Comparison of ENCODE assay signal across 24 cellular contexts in the genomic region with DNA sequence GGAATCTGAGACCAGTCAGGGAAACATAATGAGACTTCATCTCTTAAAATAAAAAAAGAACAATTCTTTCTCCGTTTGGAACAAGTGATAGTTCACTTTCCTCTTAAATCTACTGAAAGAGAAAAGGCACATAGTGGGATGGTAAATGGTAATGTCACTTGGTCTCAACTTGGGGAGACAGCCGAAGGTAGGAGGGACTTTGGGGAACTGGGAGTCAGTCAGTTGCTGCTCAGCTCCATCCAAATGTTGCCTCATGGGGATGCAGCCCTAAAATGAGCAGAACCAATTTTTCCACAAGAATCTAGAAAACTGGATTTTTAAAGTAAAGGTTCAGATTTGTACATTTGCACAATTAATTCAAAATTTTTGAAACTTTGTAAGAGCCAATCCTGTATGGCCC. TPM values are rescaled to one million over a fixed set of nuclear protein-coding genes. Genes with fewer than 3 reads are reported as not detected.
DNase-seq lines count a peak whose midpoint lies in the region; ATAC-seq and TF ChIP-seq lines count a peak whose summit lies in the region.
"Had no signal": no experiment of that assay in that cellular context is flagged by ENCODE, and none has a peak within 500 bp of the region (broad histone marks: within the 10 kb centered on the region; RNA-seq: fewer than 3 reads in every experiment).

No MANE protein-coding gene starts in this region.

- no peak for TF ChIP-seq CTCF in GM06990 (IDR thresholded peaks at IDR 0.05; ENCODE audit: insufficient read depth, low read length, poor library complexity, severe bottlenecking)

- no peaks in the 10 kb centered on the region for H3K9me3 ChIP-seq in T-helper 17 cell (ENCODE audit: control insufficient read depth, low read length, poor library complexity, severe bottlenecking)
- H3K9me3 ChIP-seq: BLaER1, heart right ventricle, left ventricle myocardium inferior, right atrium auricular region, SJSA1 had no signal

- H3K36me3 ChIP-seq in GM06990 (ENCODE audit: control insufficient read depth, insufficient read depth, low read length): no peaks in the 10 kb centered on the region; the same call in 1 of the 2 replicates
- H3K36me3 ChIP-seq: BLaER1, heart right ventricle, left ventricle myocardium inferior, right atrium auricular region, SJSA1 had no signal

- H3K4me1 Mint-ChIP-seq in IgD-negative memory B cell: peaks cover 73 to 85% (median 78%) of the 10 kb centered on the region in 3 donors
- H3K4me1 Mint-ChIP-seq in T-helper 17 cell: peaks cover 27% of the 10 kb centered on the region
- H3K4me1 Mint-ChIP-seq in natural killer cell treated with Interleukin-12 subunit alpha and Interleukin-12 subunit beta and Interleukin-15 and Interleukin-18, amount 100 ng/mL, for 72 hours (ENCODE audit: low read depth in 2 of 2): peaks cover 18 to 56% of the 10 kb centered on the region in 2 donors
- H3K4me1 Mint-ChIP-seq: brain had no signal

- DNase-seq in GM06990 (ENCODE audit: extremely low read depth, insufficient read length) (no peak), T-helper 17 cell (no peak), T-helper 1 cell (no peak), NOMO-1 treated with DMSO at 0.1 percent for 48 hours (lab: John Stamatoyannopoulos, UW; ENCODE audit: unreplicated experiment) (no peak)
- DNase-seq in natural killer cell treated with Interleukin-12 subunit alpha and Interleukin-12 subunit beta and Interleukin-15 and Interleukin-18, amount 100 ng/mL, for 72 hours (ENCODE audit: low spot score): no peak
- DNase-seq: ACHN; activated CD8-positive, alpha-beta T cell treated with anti-CD3 and anti-CD28 coated beads for 36 hours; activated naive CD4-positive, alpha-beta T cell treated with anti-CD3 and anti-CD28 coated beads, Interleukin-2, amount 10 ng/mL, durations not matched to agents 7 days and 5 days; amniotic stem cell; DMS153; heart right ventricle; left ventricle myocardium inferior; NCI-H1105 treated with DMSO at 0.1 percent for 48 hours; NCI-H345; NCI-H748 treated with DMSO at 0.1 percent for 48 hours; posterior cingulate gyrus; small intestine; stimulated activated naive CD8-positive, alpha-beta T cell treated with anti-CD3 and anti-CD28 coated beads, Interleukin-15, amount 100 ng/mL, for 72 hours had no signal

- ATAC-seq in T-helper 17 cell: no peak
- ATAC-seq in natural killer cell treated with Interleukin-12 subunit alpha and Interleukin-12 subunit beta and Interleukin-15 and Interleukin-18, amount 100 ng/mL, for 72 hours: no peak
- no peak for ATAC-seq in HG03432 (IDR thresholded peaks at IDR 0.05; ENCODE audit: unreplicated experiment)
- ATAC-seq: activated CD8-positive, alpha-beta T cell treated with anti-CD3 and anti-CD28 coated beads for 36 hours; heart right ventricle; stimulated activated naive CD8-positive, alpha-beta T cell treated with anti-CD3 and anti-CD28 coated beads, Interleukin-15, amount 100 ng/mL, for 72 hours had no signal

- H3K27me3 Mint-ChIP-seq in IgD-negative memory B cell: no peaks in the 10 kb centered on the region
- no peaks in the 10 kb centered on the region for H3K27me3 Mint-ChIP-seq in T-helper 17 cell
- H3K27me3 Mint-ChIP-seq in natural killer cell treated with Interleukin-12 subunit alpha and Interleukin-12 subunit beta and Interleukin-15 and Interleukin-18, amount 100 ng/mL, for 72 hours: peaks cover 23 to 39% of the 10 kb centered on the region in 2 donors
- H3K27me3 Mint-ChIP-seq: activated naive CD4-positive, alpha-beta T cell treated with anti-CD3 and anti-CD28 coated beads, Interleukin-2, amount 10 ng/mL, durations not matched to agents 7 days and 5 days; brain; stimulated activated naive CD8-positive, alpha-beta T cell treated with anti-CD3 and anti-CD28 coated beads, Interleukin-15, amount 100 ng/mL, for 72 hours had no signal

- no peaks in the 10 kb centered on the region for H3K27me3 ChIP-seq in GM06990 (replicated peaks; ENCODE audit: control insufficient read depth, insufficient read depth, low read length)
- H3K27me3 ChIP-seq: BLaER1, heart right ventricle, right atrium auricular region, SJSA1 had no signal

- H3K4me3 Mint-ChIP-seq in IgD-negative memory B cell (peak overlapping the region; percentile 52 to 87 (median 66)), T-helper 17 cell (no peak overlapping the region)
- peak overlapping the region; percentile 59 for H3K4me3 Mint-ChIP-seq in natural killer cell treated with Interleukin-12 subunit alpha and Interleukin-12 subunit beta and Interleukin-15 and Interleukin-18, amount 100 ng/mL, for 72 hours
- H3K4me3 Mint-ChIP-seq: activated CD8-positive, alpha-beta T cell treated with anti-CD3 and anti-CD28 coated beads for 36 hours; activated naive CD4-positive, alpha-beta T cell treated with anti-CD3 and anti-CD28 coated beads, Interleukin-2, amount 10 ng/mL, durations not matched to agents 7 days and 5 days; brain had no signal

- peak overlapping the region; percentile 81 to 97 (median 95) for H3K27ac Mint-ChIP-seq in IgD-negative memory B cell
- H3K27ac Mint-ChIP-seq in T-helper 17 cell: peak overlapping the region; percentile 81
- H3K27ac Mint-ChIP-seq in natural killer cell treated with Interleukin-12 subunit alpha and Interleukin-12 subunit beta and Interleukin-15 and Interleukin-18, amount 100 ng/mL, for 72 hours: peak overlapping the region in 1 of 2 donors; percentile 65
- H3K27ac Mint-ChIP-seq: activated CD8-positive, alpha-beta T cell treated with anti-CD3 and anti-CD28 coated beads for 36 hours; activated naive CD4-positive, alpha-beta T cell treated with anti-CD3 and anti-CD28 coated beads, Interleukin-2, amount 10 ng/mL, durations not matched to agents 7 days and 5 days; brain had no signal

- H3K4me3 ChIP-seq in GM06990 (replicated peaks; ENCODE audit: low read depth, low read length): peak overlapping the region; percentile 35
- H3K4me3 ChIP-seq: BLaER1, heart right ventricle, left ventricle myocardium inferior, right atrium auricular region, SJSA1 had no signal

- peaks cover 0 to 2% (median 0%) of the 10 kb centered on the region in 3 donors for H3K9me3 Mint-ChIP-seq in IgD-negative memory B cell
- H3K9me3 Mint-ChIP-seq in natural killer cell treated with Interleukin-12 subunit alpha and Interleukin-12 subunit beta and Interleukin-15 and Interleukin-18, amount 100 ng/mL, for 72 hours: no peaks in the 10 kb centered on the region
- H3K9me3 Mint-ChIP-seq: activated CD8-positive, alpha-beta T cell treated with anti-CD3 and anti-CD28 coated beads for 36 hours; brain had no signal

- H3K36me3 Mint-ChIP-seq in IgD-negative memory B cell (peaks cover 5% of the 10 kb centered on the region), T-helper 17 cell (ENCODE audit: low read depth) (peaks cover 3% of the 10 kb centered on the region)
- H3K36me3 Mint-ChIP-seq in natural killer cell treated with Interleukin-12 subunit alpha and Interleukin-12 subunit beta and Interleukin-15 and Interleukin-18, amount 100 ng/mL, for 72 hours: peaks cover 9% of the 10 kb centered on the region
- H3K36me3 Mint-ChIP-seq: activated naive CD4-positive, alpha-beta T cell treated with anti-CD3 and anti-CD28 coated beads, Interleukin-2, amount 10 ng/mL, durations not matched to agents 7 days and 5 days; brain had no signal

RNA-seq across cellular contexts. Expression of gene RASGRP3, which starts 19.2 kb away (rescaled TPM):
- 82.4 TPM for polyA plus RNA-seq in IgD-negative memory B cell
- 10 to 100 TPM in 1 of 2 donors, 1 to 10 TPM in 1; 3.9 to 13.5 TPM for total RNA-seq in T-helper 17 cell
- 10 to 100 TPM in 1 of 2 donors, 1 to 10 TPM in 1; 1.5 to 26.2 TPM for total RNA-seq in natural killer cell treated with Interleukin-12 subunit alpha and Interleukin-12 subunit beta and Interleukin-15 and Interleukin-18, amount 100 ng/mL, for 72 hours
